Comparison of ENCODE assay signal across 2 cellular contexts in the genomic region with DNA sequence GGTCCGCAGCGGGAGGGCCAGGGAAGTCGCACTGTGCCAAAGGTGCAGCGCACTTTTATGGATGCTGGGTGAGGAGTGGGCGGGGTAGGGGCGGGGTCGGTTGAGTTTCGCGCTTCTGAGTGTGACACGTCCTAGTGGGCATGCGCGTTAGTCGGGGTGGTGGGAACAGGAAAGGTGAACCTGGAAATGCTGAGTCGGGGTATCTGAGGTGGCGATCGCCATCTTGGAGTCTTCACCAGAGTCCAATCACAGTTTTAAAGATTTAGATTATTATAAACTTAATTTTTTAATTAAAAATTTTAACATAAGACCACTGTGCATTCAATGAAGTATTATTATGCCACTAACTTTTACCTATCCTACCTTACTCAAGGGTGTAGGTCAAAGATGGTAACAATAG.
TF ChIP-seq lines count a peak whose summit lies in the region.

No MANE protein-coding gene starts in this region.

TF ChIP-seq in HepG2, 621 proteins besides CTCF, POLR2A, EP300 and RAD21:
- TF ChIP-seq MAFF (IDR thresholded peaks at IDR 0.05; ENCODE audit: low read depth, low read length): peak; percentile 83
- peak; percentile 72 to 91 for TF ChIP-seq MAFK (conservative IDR thresholded peaks at IDR 0.05 in 1 of 2, IDR thresholded peaks at IDR 0.05 in 1 of 2; ENCODE audit: low read length in 2 of 2)
- TF ChIP-seq PAF1 (CRISPR knock-in tag; IDR thresholded peaks at IDR 0.05): no peak

TF ChIP-seq in K562, 482 proteins besides CTCF, POLR2A, EP300 and RAD21:
- TF ChIP-seq MAFK (IDR thresholded peaks at IDR 0.05; ENCODE audit: low read length): peak; percentile 76
- no peak for TF ChIP-seq E2F1 (CRISPR knock-in tag; IDR thresholded peaks at IDR 0.05)
- peak; percentile 71; the same call in 1 of the 2 replicates for TF ChIP-seq MAFF (IDR thresholded peaks at IDR 0.05; ENCODE audit: low read length)
- TF ChIP-seq FOXO4 (CRISPR knock-in tag; IDR thresholded peaks at IDR 0.05): no peak
- TF ChIP-seq C11orf30 (IDR thresholded peaks at IDR 0.05; ENCODE audit: low read depth): peak; percentile 12; the same call in 1 of the 2 replicates
